ENCODE assay signal across 8 cellular contexts in genomic region chr17:68035523-68036303, GRCh38. TPM values are rescaled to one million over a fixed set of nuclear protein-coding genes. Genes with fewer than 3 reads are reported as not detected.
DNase-seq lines count a peak whose midpoint lies in the region; ATAC-seq and TF ChIP-seq lines count a peak whose summit lies in the region.

KPNA2 (plus strand) TSS chr17:68035735; CDS start chr17:68037133, 1,398 bp downstream.

- H3K36me3 ChIP-seq in right atrium auricular region, result peaks cover 35% of the 10 kb centered on the region
- no peaks in the 10 kb centered on the region for H3K36me3 ChIP-seq in prostate gland

- WGBS in prostate gland, result 0% methylated on average over 60 of the region's 72 CpGs

- intact Hi-C loops in prostate gland (cut with DNase I), result no loop called here

- no peaks in the 10 kb centered on the region for H3K9me3 ChIP-seq in right atrium auricular region
- H3K9me3 ChIP-seq in prostate gland, result no peaks in the 10 kb centered on the region

- peaks cover 0 to 19% of the 10 kb centered on the region in 2 donors for H3K4me1 ChIP-seq in right atrium auricular region
- H3K4me1 ChIP-seq in prostate gland (replicated peaks), result no peaks in the 10 kb centered on the region

- no peaks in the 10 kb centered on the region for H3K27me3 ChIP-seq in right atrium auricular region
- H3K27me3 ChIP-seq in prostate gland (replicated peaks; ENCODE audit: insufficient read depth), result no peaks in the 10 kb centered on the region

- H3K4me3 ChIP-seq in right atrium auricular region (peak within 1 kb of the TSS; percentile 67 to 79), prostate gland (peak within 1 kb of the TSS; percentile 85 to 91)

- TF ChIP-seq POLR2A in GM18505 (IDR thresholded peaks at IDR 0.05; ENCODE audit: borderline replicate concordance, extremely low read depth, insufficient read depth, insufficient read length), result peak; percentile 92
- TF ChIP-seq POLR2A in prostate gland (IDR thresholded peaks at IDR 0.05), result peak; percentile 30

- ATAC-seq in GM18505 (IDR thresholded peaks at IDR 0.05; ENCODE audit: unreplicated experiment) (peak; percentile 92), HG02970 (IDR thresholded peaks at IDR 0.05; ENCODE audit: low FRiP score, unreplicated experiment) (peak; percentile 86)

- H3K27ac ChIP-seq in angular gyrus (ENCODE audit: low read depth, low read length) (peak within 1 kb of the TSS; percentile 70), right atrium auricular region (peak within 1 kb of the TSS; percentile 82 to 85), prostate gland (peak within 1 kb of the TSS; percentile 67 to 69)

- TF ChIP-seq CTCF in right atrium auricular region (IDR thresholded peaks at IDR 0.05), result peak in 1 of 2 donors; percentile 5
- no peak for TF ChIP-seq CTCF in prostate gland (IDR thresholded peaks at IDR 0.05)

- DNase-seq in NCI-H187 treated with DMSO at 0.1 percent for 48 hours (lab: John Stamatoyannopoulos, UW) (peak; percentile 92), T-helper 2 cell (peak; percentile 74 to 98 (median 88)), right atrium auricular region (ENCODE audit: low spot score) (peak; percentile 96), prostate gland (ENCODE audit: low spot score) (peak; percentile 92), ureter (ENCODE audit: low spot score) (peak; percentile 95)

RNA-seq across cellular contexts. Expression of gene KPNA2, which starts in this region (rescaled TPM):
- total RNA-seq in right atrium auricular region (10 to 100 TPM; 17.9 to 19.2 TPM), prostate gland (10 to 100 TPM; 13.4 to 68.4 TPM), ureter (23.0 TPM)

Comparison
In these comparisons a context has a peak if more than half of its experiments do, and no peak if none do; other contexts are left out.
1. Peak in every context shown above with its lines: DNase-seq, ATAC-seq, H3K4me3 ChIP-seq and H3K27ac ChIP-seq.